In genomic region chr6:71211799-71212198, GRCh38 we compare ENCODE assay signal across 24 cellular contexts.
A peak's percentile ranks its signal among the peaks of the same experiment; 100 is the strongest.
DNase-seq lines count a peak whose midpoint lies in the region; ATAC-seq and TF ChIP-seq lines count a peak whose summit lies in the region.
"Had no signal": no experiment of that assay in that cellular context is flagged by ENCODE, and none has a peak within 500 bp of the region (broad histone marks: within the 10 kb centered on the region; RNA-seq: fewer than 3 reads in every experiment).

No MANE protein-coding gene starts in this region.

- peaks cover 5% of the 10 kb centered on the region for H3F3A ChIP-seq in smooth muscle cell (ENCODE audit: low read depth)

- no peak overlapping the region for H3K4me3 Mint-ChIP-seq in activated T-cell treated with anti-CD3 and anti-CD28 coated beads, Interleukin-2, amount 50 U/mL, for 72 hours
- H3K4me3 Mint-ChIP-seq: CD4-positive, alpha-beta T cell had no signal

- peak overlapping the region; percentile 86 for H2AFZ ChIP-seq in smooth muscle cell (ENCODE audit: low read depth)

- TF ChIP-seq CTCF in fibroblast of mammary gland (conservative IDR thresholded peaks at IDR 0.05; ENCODE audit: control insufficient read depth, insufficient read depth, low read depth, low read length): no peak
- no peak for TF ChIP-seq CTCF in smooth muscle cell (IDR thresholded peaks at IDR 0.05; ENCODE audit: borderline replicate concordance, insufficient read depth, poor library complexity, severe bottlenecking)

- H3K4me1 ChIP-seq in adipocyte (ENCODE audit: control insufficient read depth, insufficient read depth, low read length) (no peaks in the 10 kb centered on the region), smooth muscle cell (ENCODE audit: low read depth) (peaks cover 5% of the 10 kb centered on the region)
- H3K4me1 ChIP-seq: A549, BLaER1 had no signal

- no peaks in the 10 kb centered on the region for H3K9me3 ChIP-seq in adipocyte (ENCODE audit: control insufficient read depth, low read length)
- H3K9me3 ChIP-seq in smooth muscle cell (replicated peaks; ENCODE audit: low read depth): no peaks in the 10 kb centered on the region
- H3K9me3 ChIP-seq: A549, BLaER1 had no signal

- no peaks in the 10 kb centered on the region for H3K4me1 Mint-ChIP-seq in activated T-cell treated with anti-CD3 and anti-CD28 coated beads, Interleukin-2, amount 50 U/mL, for 72 hours (ENCODE audit: low read depth)

- no peaks in the 10 kb centered on the region for H3K9me3 Mint-ChIP-seq in activated T-cell treated with anti-CD3 and anti-CD28 coated beads, Interleukin-2, amount 50 U/mL, for 72 hours
- H3K9me3 Mint-ChIP-seq: CD4-positive, alpha-beta T cell had no signal

- no peaks in the 10 kb centered on the region for H3K27me3 Mint-ChIP-seq in activated T-cell treated with anti-CD3 and anti-CD28 coated beads, Interleukin-2, amount 50 U/mL, for 72 hours (ENCODE audit: low read depth)
- H3K27me3 Mint-ChIP-seq: CD4-positive, alpha-beta T cell had no signal

- H3K4me3 ChIP-seq in adipocyte (ENCODE audit: low read length): no peak overlapping the region
- H3K4me3 ChIP-seq in fibroblast of mammary gland (ENCODE audit: control insufficient read depth, low read depth, low read length): no peak overlapping the region
- H3K4me3 ChIP-seq in smooth muscle cell: no peak overlapping the region
- H3K4me3 ChIP-seq: A549, BLaER1 had no signal

- no peak for ATAC-seq in activated T-cell treated with anti-CD3 and anti-CD28 coated beads, Interleukin-2, amount 50 U/mL, for 72 hours (replicated peaks in 1 of 2)
- no peak for ATAC-seq in HG03025 (IDR thresholded peaks at IDR 0.05; ENCODE audit: low FRiP score, unreplicated experiment)
- ATAC-seq: A549 had no signal

- H3K9ac ChIP-seq in adipocyte (ENCODE audit: low read length) (no peak overlapping the region), smooth muscle cell (ENCODE audit: low read depth) (peak overlapping the region; percentile 39)
- H3K9ac ChIP-seq: BLaER1 had no signal

- H3K4me2 ChIP-seq in smooth muscle cell: peak overlapping the region; percentile 47
- H3K4me2 ChIP-seq: A549, BLaER1 had no signal

- H3K36me3 ChIP-seq in adipocyte (ENCODE audit: control insufficient read depth, insufficient read depth, low read length, severe bottlenecking) (no peaks in the 10 kb centered on the region), smooth muscle cell (ENCODE audit: low read depth) (no peaks in the 10 kb centered on the region)
- H3K36me3 ChIP-seq: BLaER1 had no signal

- DNase-seq in EL: peak; percentile 42
- peak; percentile 38 for DNase-seq in adipocyte (ENCODE audit: low read depth)
- DNase-seq in fibroblast of mammary gland (ENCODE audit: low read depth): peak; percentile 34
- no peak for DNase-seq in smooth muscle cell (lab: John Stamatoyannopoulos, UW; ENCODE audit: unreplicated experiment)
- no peak for DNase-seq in activated T-cell treated with anti-CD3 and anti-CD28 coated beads, Interleukin-2, amount 50 U/mL, for 72 hours
- no peak for DNase-seq in activated CD4-positive, alpha-beta T cell treated with anti-CD3 and anti-CD28 coated beads for 48 hours
- DNase-seq: CD4-positive, alpha-beta T cell; COR-L47; DMS79; H7; Karpas-422; MV-4-11; NCI-H1105 treated with DMSO at 0.1 percent for 48 hours; NCI-H2081; NCI-H2171; NCI-H345; NCI-H524; NCI-H774; NK-92 treated with Interleukin-12 subunit alpha and Interleukin-12 subunit beta, amount 100 ng/mL, for 24 hours; SHP77 treated with DMSO at 0.1 percent for 48 hours had no signal

- no peaks in the 10 kb centered on the region for H4K20me1 ChIP-seq in smooth muscle cell (ENCODE audit: low read depth)
- H4K20me1 ChIP-seq: BLaER1 had no signal

- no peaks in the 10 kb centered on the region for H3K79me2 ChIP-seq in smooth muscle cell (ENCODE audit: low read depth)

- no peak overlapping the region for H3K27ac Mint-ChIP-seq in activated T-cell treated with anti-CD3 and anti-CD28 coated beads, Interleukin-2, amount 50 U/mL, for 72 hours
- H3K27ac Mint-ChIP-seq: CD4-positive, alpha-beta T cell had no signal

- H3K27me3 ChIP-seq in adipocyte (replicated peaks; ENCODE audit: control insufficient read depth, insufficient read depth, low read length) (no peaks in the 10 kb centered on the region), smooth muscle cell (ENCODE audit: low read depth) (no peaks in the 10 kb centered on the region)
- H3K27me3 ChIP-seq: BLaER1 had no signal

- 14% methylated on average over 2 of the region's 2 CpGs for WGBS in smooth muscle cell (ENCODE audit: low lambda C conversion rate)

- H3K27ac ChIP-seq in smooth muscle cell (ENCODE audit: low read depth): peak overlapping the region; percentile 22
- H3K27ac ChIP-seq: A549, BLaER1, RWPE1 had no signal

- no peaks in the 10 kb centered on the region for H3K36me3 Mint-ChIP-seq in activated T-cell treated with anti-CD3 and anti-CD28 coated beads, Interleukin-2, amount 50 U/mL, for 72 hours (ENCODE audit: insufficient read depth in 2 of 2)

Comparison
In these comparisons a context has a peak if more than half of its experiments do, and no peak if none do; other contexts are left out.
1. DNase-seq: peak in EL (single experiment), adipocyte (single experiment) and fibroblast of mammary gland (single experiment); none in smooth muscle cell (single experiment), activated T-cell treated with anti-CD3 and anti-CD28 coated beads, Interleukin-2, amount 50 U/mL, for 72 hours (0 of 2) and activated CD4-positive, alpha-beta T cell treated with anti-CD3 and anti-CD28 coated beads for 48 hours (single experiment).